In the genomic region with DNA sequence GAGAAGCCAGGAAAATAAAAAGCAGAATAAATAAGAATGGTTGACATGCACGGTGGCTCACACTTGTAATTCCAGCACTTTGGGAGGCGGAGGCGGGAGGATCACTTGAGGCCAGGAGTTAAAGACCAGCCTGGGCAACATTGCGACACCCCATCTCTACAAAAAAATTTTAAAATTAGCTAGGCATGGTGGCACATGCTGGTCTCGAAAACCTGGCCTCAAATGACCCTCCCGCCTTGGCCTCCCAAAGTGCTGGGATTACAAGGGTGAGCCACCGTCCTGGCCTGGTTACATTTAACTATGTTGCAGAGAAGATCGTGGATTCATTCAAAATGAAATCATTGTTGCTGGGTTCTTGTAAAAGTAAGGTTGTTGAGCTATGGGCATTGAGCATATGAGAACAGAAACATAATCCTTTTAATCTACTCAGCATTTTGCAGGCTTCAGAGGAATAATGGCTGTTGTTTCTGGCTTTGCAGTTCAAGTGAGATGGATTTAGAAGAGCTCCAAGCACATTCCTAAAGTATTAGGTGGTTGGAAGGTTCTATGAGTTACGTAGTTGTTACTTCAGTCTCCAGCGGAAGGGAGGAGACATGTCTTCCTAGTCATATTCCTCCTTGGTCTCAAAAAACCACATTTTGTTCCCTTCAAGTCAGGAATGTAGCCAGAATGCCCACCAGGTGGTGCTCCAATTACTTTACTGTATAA, we compare ENCODE assay signal across 8 cellular contexts. TPM values are rescaled to one million over a fixed set of nuclear protein-coding genes. Genes with fewer than 3 reads are reported as not detected.
DNase-seq lines count a peak whose midpoint lies in the region; ATAC-seq and TF ChIP-seq lines count a peak whose summit lies in the region.

No MANE protein-coding gene starts in this region.

- DNase-seq in Caco-2 (peak; percentile 42 to 66), RPMI8226 (peak; percentile 60), T47D (ENCODE audit: low read depth in 1 of 2, low spot score in 1 of 2) (peak; percentile 19 to 74), left lung (no peak), hypothalamus (lab: John Stamatoyannopoulos, UW) (no peak)
- no peak for DNase-seq in stimulated activated naive B cell treated with anti-CD40 and anti-IgM and Interleukin-4, amounts not matched to agents 10 μg/mL and 1 μg/mL and 100 μg/mL, for 72 hours

- no peak overlapping the region for H3K27ac ChIP-seq in HEK293 (ENCODE audit: extremely low read depth, low read depth, low read length)
- H3K27ac ChIP-seq in left lung: no peak overlapping the region

- intact Hi-C loops in Caco-2 (cut with micrococcal nuclease; ENCODE audit: unreplicated experiment) (loop anchor here (1.0 to 5.0 kb wide), 3 partner anchors 45 to 75 kb away; a partner anchor contains a TSS), left lung (cut with DNase I) (no loop called here)

- H3K27me3 Mint-ChIP-seq in Caco-2 (ENCODE audit: insufficient read depth, unreplicated experiment): peaks cover 2% of the 10 kb centered on the region
- H3K27me3 Mint-ChIP-seq in stimulated activated naive B cell treated with anti-CD40 and anti-IgM and Interleukin-4, amounts not matched to agents 10 μg/mL and 1 μg/mL and 100 μg/mL, for 72 hours: peaks cover 6 to 12% of the 10 kb centered on the region in 2 donors

- ATAC-seq in left lung: peak; percentile 90
- ATAC-seq in stimulated activated naive B cell treated with anti-CD40 and anti-IgM and Interleukin-4, amounts not matched to agents 10 μg/mL and 1 μg/mL and 100 μg/mL, for 72 hours (replicated peaks): peak; percentile 42 to 53
- ATAC-seq in HG03469 (IDR thresholded peaks at IDR 0.05; ENCODE audit: unreplicated experiment): no peak

- CTCF ChIA-PET in Caco-2 (lab: Charles Lee): interaction anchor here (1.3 to 1.4 kb wide), 2 partner anchors 46 to 49 kb away, joined by 3 to 4 read pairs; a partner anchor contains a TSS
- CTCF ChIA-PET in HEK293 (lab: Yijun Ruan, JAX): interaction anchor here (0.6 to 4.7 kb wide), 20 partner anchors 9 to 780 kb away, joined by 3 to 46 read pairs (median 4); a partner anchor contains a TSS

- H3K27me3 ChIP-seq in Caco-2 (replicated peaks; ENCODE audit: control insufficient read depth, insufficient read depth, low read length) (no peaks in the 10 kb centered on the region), left lung (no peaks in the 10 kb centered on the region)

- H3K36me3 ChIP-seq in Caco-2 (ENCODE audit: control insufficient read depth, insufficient read depth, low read length) (no peaks in the 10 kb centered on the region), HEK293 (ENCODE audit: control insufficient read depth in 2 of 2, insufficient read depth in 1 of 2, low read length in 2 of 2) (no peaks in the 10 kb centered on the region), left lung (no peaks in the 10 kb centered on the region)

- no peaks in the 10 kb centered on the region for H3K4me1 ChIP-seq in Caco-2
- no peaks in the 10 kb centered on the region for H3K4me1 ChIP-seq in HEK293 (ENCODE audit: control insufficient read depth, insufficient read depth, low read length)
- peaks cover 0 to 4% of the 10 kb centered on the region in 2 donors for H3K4me1 ChIP-seq in left lung

- POLR2A ChIA-PET in Caco-2 (lab: Charles Lee): no interaction called here
- POLR2A ChIA-PET in HEK293 (lab: Yijun Ruan, JAX): interaction anchor here (0.7 to 1.6 kb wide), 3 partner anchors 46 to 363 kb away, joined by 3 read pairs; no protein-coding TSS in a partner anchor

- H3K27ac Mint-ChIP-seq in Caco-2 (ENCODE audit: unreplicated experiment): no peak overlapping the region
- no peak overlapping the region for H3K27ac Mint-ChIP-seq in stimulated activated naive B cell treated with anti-CD40 and anti-IgM and Interleukin-4, amounts not matched to agents 10 μg/mL and 1 μg/mL and 100 μg/mL, for 72 hours

- no peak overlapping the region for H3K4me3 Mint-ChIP-seq in Caco-2 (ENCODE audit: unreplicated experiment)
- H3K4me3 Mint-ChIP-seq in stimulated activated naive B cell treated with anti-CD40 and anti-IgM and Interleukin-4, amounts not matched to agents 10 μg/mL and 1 μg/mL and 100 μg/mL, for 72 hours: no peak overlapping the region

- in situ Hi-C loops in T47D (cut with HindIII; ENCODE audit: low pct_unique_long_range_greater_than_20kb, low sequenced_read_pairs): no loop called here

- H3K4me3 ChIP-seq in Caco-2 (ENCODE audit: low read depth, low read length) (no peak overlapping the region), HEK293 (ENCODE audit: low read depth, low read length) (no peak overlapping the region), left lung (no peak overlapping the region)

- no peaks in the 10 kb centered on the region for H3K4me1 Mint-ChIP-seq in Caco-2 (ENCODE audit: low read depth, unreplicated experiment)
- no peaks in the 10 kb centered on the region for H3K4me1 Mint-ChIP-seq in stimulated activated naive B cell treated with anti-CD40 and anti-IgM and Interleukin-4, amounts not matched to agents 10 μg/mL and 1 μg/mL and 100 μg/mL, for 72 hours

- no peaks in the 10 kb centered on the region for H3K36me3 Mint-ChIP-seq in Caco-2 (ENCODE audit: insufficient read depth, unreplicated experiment)
- no peaks in the 10 kb centered on the region for H3K36me3 Mint-ChIP-seq in stimulated activated naive B cell treated with anti-CD40 and anti-IgM and Interleukin-4, amounts not matched to agents 10 μg/mL and 1 μg/mL and 100 μg/mL, for 72 hours

- BruUV-seq in Caco-2 (replicated peaks; lab: Mats Ljungman, UMichigan): no TSS peak

- H3K9me3 ChIP-seq in Caco-2 (no peaks in the 10 kb centered on the region), HEK293 (ENCODE audit: control insufficient read depth, insufficient read depth, low read depth, low read length) (no peaks in the 10 kb centered on the region), left lung (no peaks in the 10 kb centered on the region)

- H3K9me3 Mint-ChIP-seq in Caco-2 (ENCODE audit: unreplicated experiment): peaks cover under 1% of the 10 kb centered on the region
- no peaks in the 10 kb centered on the region for H3K9me3 Mint-ChIP-seq in stimulated activated naive B cell treated with anti-CD40 and anti-IgM and Interleukin-4, amounts not matched to agents 10 μg/mL and 1 μg/mL and 100 μg/mL, for 72 hours

- TF ChIP-seq CTCF in Caco-2 (IDR thresholded peaks at IDR 0.05; ENCODE audit: insufficient read depth in 1 of 2, low read depth in 1 of 2, low read length in 1 of 2, severe bottlenecking in 1 of 2, unreplicated experiment in 1 of 2) (peak; percentile 61 to 64), HEK293 (tag by site-specific recombination; IDR thresholded peaks at IDR 0.05) (0 out of 2 replicates have a peak, but pooled peaks have one; percentile 20), left lung (IDR thresholded peaks at IDR 0.05) (peak; percentile 35 to 46)

TF ChIP-seq in HEK293, 187 proteins besides CTCF, POLR2A, EP300 and RAD21:
- TF ChIP-seq ZNF423 (tag by site-specific recombination; IDR thresholded peaks at IDR 0.05) (no peak), ZNF654 (tag by site-specific recombination; IDR thresholded peaks at IDR 0.05; ENCODE audit: low read depth) (peak; percentile 52)

RNA-seq across cellular contexts. Expression of a gene that starts 45.6 kb away (rescaled TPM):
- 12.6 and 13.7 TPM in 2 replicates for total RNA-seq in Caco-2 (2022)
- 10 to 100 TPM; 14.0 to 21.7 TPM for total RNA-seq in left lung

RNA-seq across cellular contexts. Expression of a gene that starts 49.7 kb away (rescaled TPM):
- total RNA-seq in Caco-2 (2022) (24.7 and 25.4 TPM in 2 replicates), left lung (10 to 100 TPM; 11.2 to 14.9 TPM)

Comparison
In these comparisons a context has a peak if more than half of its experiments do, and no peak if none do; other contexts are left out.
1. DNase-seq: peak in Caco-2 (2 of 2), RPMI8226 (single experiment) and T47D (2 of 2); none in left lung (0 of 2), stimulated activated naive B cell treated with anti-CD40 and anti-IgM and Interleukin-4, amounts not matched to agents 10 μg/mL and 1 μg/mL and 100 μg/mL, for 72 hours (single experiment) and hypothalamus (0 of 51).
2. Peak in every context shown above with its lines, with median percentiles within 50 percentile points of each other: CTCF ChIP-seq.